In genomic region chr19:13277104-13277809, GRCh38 we compare ENCODE assay signal across 1 cellular context.
TF ChIP-seq lines count a peak whose summit lies in the region.

No MANE protein-coding gene starts in this region.

TF ChIP-seq in GM12878, 131 proteins besides CTCF, POLR2A, EP300 and RAD21 (continued from another document):
- 0 out of 2 replicates have a peak, but pooled peaks have one; percentile 49 for TF ChIP-seq NKRF (conservative IDR thresholded peaks at IDR 0.05)
- no peak for TF ChIP-seq ZBTB11 (CRISPR knock-in tag; IDR thresholded peaks at IDR 0.05)
- peak; percentile 62; the same call in 1 of the 2 replicates for TF ChIP-seq YY1 (IDR thresholded peaks at IDR 0.05; ENCODE audit: low read depth, low read length)
- no peak for TF ChIP-seq SPI1 (IDR thresholded peaks at IDR 0.05; ENCODE audit: borderline replicate concordance, insufficient read depth, low read depth, low read length)
- TF ChIP-seq ZNF687 (IDR thresholded peaks at IDR 0.05): no peak
- TF ChIP-seq CEBPZ (IDR thresholded peaks at IDR 0.05; ENCODE audit: low read depth, low read length): peak; percentile 80
- 0 out of 2 replicates have a peak, but pooled peaks have one; percentile 20 for TF ChIP-seq REST (IDR thresholded peaks at IDR 0.05; ENCODE audit: low read depth, low read length)
- TF ChIP-seq ZBTB33 (IDR thresholded peaks at IDR 0.05): peak; percentile 24; the same call in 1 of the 2 replicates
- TF ChIP-seq SMARCA5 (IDR thresholded peaks at IDR 0.05): peak; percentile 100
- 0 out of 2 replicates have a peak, but pooled peaks have one; percentile 48 for TF ChIP-seq HDGF (IDR thresholded peaks at IDR 0.05)
- peak; percentile 21; the same call in 1 of the 2 replicates for TF ChIP-seq RB1 (IDR thresholded peaks at IDR 0.05; ENCODE audit: borderline replicate concordance)
